In the genomic region with DNA sequence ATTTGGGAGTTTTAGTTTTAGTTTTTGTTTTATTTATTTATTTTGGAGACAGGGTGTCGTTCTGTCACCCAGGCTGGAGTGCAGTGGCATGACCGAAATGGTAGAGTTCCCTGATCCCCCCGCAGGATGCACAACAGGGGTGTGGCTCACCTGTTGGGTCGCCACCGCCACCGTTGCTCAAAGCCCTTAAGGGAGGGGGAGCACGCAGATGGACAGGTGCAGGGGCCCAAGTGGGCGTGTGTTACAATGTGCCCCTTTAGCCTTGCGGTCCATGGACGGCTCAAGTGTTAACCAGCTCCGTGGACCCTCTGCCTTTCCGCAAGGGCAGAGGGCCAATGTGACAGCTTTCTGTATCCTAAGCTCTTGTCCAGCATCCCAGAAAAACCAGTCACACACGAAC, we compare ENCODE assay signal across 17 cellular contexts.
DNase-seq lines count a peak whose midpoint lies in the region; ATAC-seq lines count a peak whose summit lies in the region.
"Had no signal": no experiment of that assay in that cellular context is flagged by ENCODE, and none has a peak within 500 bp of the region (broad histone marks: within the 10 kb centered on the region; RNA-seq: fewer than 3 reads in every experiment).

No MANE protein-coding gene starts in this region.

- H3K4me1 ChIP-seq in thymus (ENCODE audit: control insufficient read depth, insufficient read depth, low read length): peaks cover 18% of the 10 kb centered on the region
- H3K4me1 ChIP-seq: body of pancreas, Caco-2 had no signal

- no peaks in the 10 kb centered on the region for H3K36me3 Mint-ChIP-seq in activated naive CD4-positive, alpha-beta T cell treated with anti-CD3 and anti-CD28 coated beads, Interleukin-2, amount 10 ng/mL, durations not matched to agents 7 days and 5 days
- H3K36me3 Mint-ChIP-seq in activated CD4-positive, alpha-beta memory T cell treated with anti-CD3 and anti-CD28 coated beads for 36 hours: no peaks in the 10 kb centered on the region
- H3K36me3 Mint-ChIP-seq in effector memory CD8-positive, alpha-beta T cell (ENCODE audit: insufficient read depth): peaks cover 27% of the 10 kb centered on the region

- ATAC-seq in effector memory CD8-positive, alpha-beta T cell (replicated peaks): no peak
- no peak for ATAC-seq in HG02970 (IDR thresholded peaks at IDR 0.05; ENCODE audit: low FRiP score, unreplicated experiment)
- ATAC-seq in HG02870 (IDR thresholded peaks at IDR 0.05; ENCODE audit: unreplicated experiment): no peak
- ATAC-seq: body of pancreas, HCT116 had no signal

- CTCF ChIA-PET in activated naive CD4-positive, alpha-beta T cell treated with anti-CD3 and anti-CD28 coated beads, Interleukin-2, amount 10 ng/mL, durations not matched to agents 7 days and 5 days (lab: Charles Lee): interaction anchor here (1.4 to 2.9 kb wide), 6 partner anchors 13 to 178 kb away, joined by 3 to 15 read pairs (median 10); partner anchors contain the start of gene REL
- CTCF ChIA-PET in activated CD4-positive, alpha-beta memory T cell treated with anti-CD3 and anti-CD28 coated beads for 36 hours (lab: Charles Lee): interaction anchor here (1.5 to 3.7 kb wide), 4 partner anchors 12 to 179 kb away, joined by 4 to 36 read pairs (median 8); partner anchors contain the start of gene REL

- peaks cover 14% of the 10 kb centered on the region for H3K27me3 Mint-ChIP-seq in activated naive CD4-positive, alpha-beta T cell treated with anti-CD3 and anti-CD28 coated beads, Interleukin-2, amount 10 ng/mL, durations not matched to agents 7 days and 5 days
- H3K27me3 Mint-ChIP-seq in activated CD4-positive, alpha-beta memory T cell treated with anti-CD3 and anti-CD28 coated beads for 36 hours: no peaks in the 10 kb centered on the region
- H3K27me3 Mint-ChIP-seq in effector memory CD8-positive, alpha-beta T cell: peaks cover 0 to 8% of the 10 kb centered on the region in 2 donors

- no peak for DNase-seq in activated naive CD4-positive, alpha-beta T cell treated with anti-CD3 and anti-CD28 coated beads, Interleukin-2, amount 10 ng/mL, durations not matched to agents 7 days and 5 days
- DNase-seq in activated naive CD4-positive, alpha-beta T cell (lab: John Stamatoyannopoulos, UW): no peak
- no peak for DNase-seq in activated CD4-positive, alpha-beta memory T cell treated with anti-CD3 and anti-CD28 coated beads for 36 hours
- no peak for DNase-seq in effector memory CD8-positive, alpha-beta T cell
- DNase-seq in substantia nigra (lab: John Stamatoyannopoulos, UW): no peak
- DNase-seq: midbrain, NCI-H2081 treated with DMSO at 0.1 percent for 48 hours, NCI-H446 treated with DMSO at 0.1 percent for 48 hours had no signal

- 95% methylated on average over 13 of the region's 13 CpGs for WGBS in thymus

- peak overlapping the region; percentile 90 for H3K27ac Mint-ChIP-seq in activated naive CD4-positive, alpha-beta T cell treated with anti-CD3 and anti-CD28 coated beads, Interleukin-2, amount 10 ng/mL, durations not matched to agents 7 days and 5 days
- H3K27ac Mint-ChIP-seq in activated CD4-positive, alpha-beta memory T cell treated with anti-CD3 and anti-CD28 coated beads for 36 hours: peak overlapping the region; percentile 97
- H3K27ac Mint-ChIP-seq in effector memory CD8-positive, alpha-beta T cell: peak overlapping the region; percentile 93 to 94

- H3K4me3 Mint-ChIP-seq in activated naive CD4-positive, alpha-beta T cell treated with anti-CD3 and anti-CD28 coated beads, Interleukin-2, amount 10 ng/mL, durations not matched to agents 7 days and 5 days: no peak overlapping the region
- H3K4me3 Mint-ChIP-seq in activated CD4-positive, alpha-beta memory T cell treated with anti-CD3 and anti-CD28 coated beads for 36 hours: peak overlapping the region; percentile 72
- peak overlapping the region; percentile 67 to 72 for H3K4me3 Mint-ChIP-seq in effector memory CD8-positive, alpha-beta T cell

- POLR2A ChIA-PET in activated CD4-positive, alpha-beta memory T cell treated with anti-CD3 and anti-CD28 coated beads for 36 hours (lab: Charles Lee): interaction anchor here (1.0 to 2.5 kb wide), 4 partner anchors 8 to 62 kb away, joined by 3 to 27 read pairs (median 6); partner anchors contain the start of gene REL

- no peaks in the 10 kb centered on the region for H3K9me3 ChIP-seq in thymus (ENCODE audit: control insufficient read depth)
- H3K9me3 ChIP-seq: body of pancreas, Caco-2, thoracic aorta had no signal

- peaks cover 45% of the 10 kb centered on the region for H3K4me1 Mint-ChIP-seq in activated naive CD4-positive, alpha-beta T cell treated with anti-CD3 and anti-CD28 coated beads, Interleukin-2, amount 10 ng/mL, durations not matched to agents 7 days and 5 days
- H3K4me1 Mint-ChIP-seq in activated CD4-positive, alpha-beta memory T cell treated with anti-CD3 and anti-CD28 coated beads for 36 hours (ENCODE audit: low read depth): peaks cover 46% of the 10 kb centered on the region
- peaks cover 32 to 39% of the 10 kb centered on the region in 2 donors for H3K4me1 Mint-ChIP-seq in effector memory CD8-positive, alpha-beta T cell (ENCODE audit: low read depth in 2 of 2)

- no peak overlapping the region for H3K4me3 ChIP-seq in thymus (ENCODE audit: low read length)
- H3K4me3 ChIP-seq: body of pancreas, thoracic aorta had no signal

- H3K36me3 ChIP-seq in thymus (ENCODE audit: control insufficient read depth, insufficient read depth): no peaks in the 10 kb centered on the region
- H3K36me3 ChIP-seq: thoracic aorta had no signal

- intact Hi-C loops in activated CD4-positive, alpha-beta memory T cell treated with anti-CD3 and anti-CD28 coated beads for 36 hours (cut with micrococcal nuclease): loop anchor here (1.0 to 5.0 kb wide), 7 partner anchors 13 to 357 kb away; partner anchors contain the start of genes PAPOLG and PEX13

- H3K9me3 Mint-ChIP-seq in activated naive CD4-positive, alpha-beta T cell treated with anti-CD3 and anti-CD28 coated beads, Interleukin-2, amount 10 ng/mL, durations not matched to agents 7 days and 5 days: peaks cover 5% of the 10 kb centered on the region
- peaks cover 3% of the 10 kb centered on the region for H3K9me3 Mint-ChIP-seq in activated CD4-positive, alpha-beta memory T cell treated with anti-CD3 and anti-CD28 coated beads for 36 hours
- H3K9me3 Mint-ChIP-seq in effector memory CD8-positive, alpha-beta T cell: no peaks in the 10 kb centered on the region

- H3K27ac ChIP-seq in thymus (ENCODE audit: low read depth): peak overlapping the region; percentile 62
- no peak overlapping the region for H3K27ac ChIP-seq in substantia nigra (ENCODE audit: low read depth, low read length, poor library complexity, severe bottlenecking)
- H3K27ac ChIP-seq: body of pancreas, KMS-11, RWPE1, thoracic aorta had no signal

- H3K27me3 ChIP-seq in thymus (ENCODE audit: control insufficient read depth, insufficient read depth): no peaks in the 10 kb centered on the region
- H3K27me3 ChIP-seq: body of pancreas had no signal
